21 cellular contexts compared by ENCODE assay signal in genomic region chr15:67225336-67225735, GRCh38.
DNase-seq lines count a peak whose midpoint lies in the region; ATAC-seq and TF ChIP-seq lines count a peak whose summit lies in the region.
"Had no signal": no experiment of that assay in that cellular context is flagged by ENCODE, and none has a peak within 500 bp of the region (broad histone marks: within the 10 kb centered on the region; RNA-seq: fewer than 3 reads in every experiment).

No MANE protein-coding gene starts in this region.

- H3K4me3 ChIP-seq in AG10803 (ENCODE audit: low read length) (no peak overlapping the region), epithelial cell of esophagus (ENCODE audit: low read length) (no peak overlapping the region)
- H3K4me3 ChIP-seq: lower lobe of right lung, prostate gland, SJSA1, vagina had no signal

- no peak for ATAC-seq in HG02571 (IDR thresholded peaks at IDR 0.05; ENCODE audit: unreplicated experiment)
- ATAC-seq in HG03520 (IDR thresholded peaks at IDR 0.05; ENCODE audit: unreplicated experiment), result no peak
- ATAC-seq: lower lobe of right lung; naive thymus-derived CD4-positive, alpha-beta T cell; stimulated activated naive CD8-positive, alpha-beta T cell treated with anti-CD3 and anti-CD28 coated beads, Interleukin-15, amount 100 ng/mL, for 72 hours had no signal

- DNase-seq in AG10803 (ENCODE audit: low read depth), result peak; percentile 79
- DNase-seq in NCI-H226, result peak; percentile 59
- peak; percentile 89 for DNase-seq in epithelial cell of esophagus (ENCODE audit: low read depth)
- peak; percentile 46 for DNase-seq in non-pigmented ciliary epithelial cell (ENCODE audit: low read depth)
- no peak for DNase-seq in NOMO-1 treated with dmso at 0.1 percent for 144 hours (lab: John Stamatoyannopoulos, UW; ENCODE audit: unreplicated experiment)
- no peak for DNase-seq in NCI-H2196 treated with DMSO at 0.1 percent for 48 hours (lab: John Stamatoyannopoulos, UW; ENCODE audit: unreplicated experiment)
- DNase-seq: activated CD8-positive, alpha-beta memory T cell treated with anti-CD3 and anti-CD28 coated beads, Interleukin-2, amount 50 U/mL, for 4 hours; activated naive CD4-positive, alpha-beta T cell treated with Interleukin-2 at 50 U/mL for 16 hours; Caco-2; effector CD8-positive, alpha-beta T cell; lower lobe of right lung; naive thymus-derived CD4-positive, alpha-beta T cell; NCI-H187; OCI-M1; stimulated activated naive CD8-positive, alpha-beta T cell treated with anti-CD3 and anti-CD28 coated beads, Interleukin-15, amount 100 ng/mL, for 72 hours; T1000 had no signal

- TF ChIP-seq CTCF in AG10803 (conservative IDR thresholded peaks at IDR 0.05; ENCODE audit: low read length) (no peak), epithelial cell of esophagus (IDR thresholded peaks at IDR 0.05; ENCODE audit: insufficient read depth, low read depth, low read length, missing control alignments) (no peak)

Comparison
In these comparisons a context has a peak if more than half of its experiments do, and no peak if none do; other contexts are left out.
1. DNase-seq: peak in AG10803 (single experiment), NCI-H226 (single experiment), epithelial cell of esophagus (single experiment) and non-pigmented ciliary epithelial cell (single experiment); none in NOMO-1 treated with dmso at 0.1 percent for 144 hours (single experiment) and NCI-H2196 treated with DMSO at 0.1 percent for 48 hours (single experiment).